27 cellular contexts compared by ENCODE assay signal in the genomic region with DNA sequence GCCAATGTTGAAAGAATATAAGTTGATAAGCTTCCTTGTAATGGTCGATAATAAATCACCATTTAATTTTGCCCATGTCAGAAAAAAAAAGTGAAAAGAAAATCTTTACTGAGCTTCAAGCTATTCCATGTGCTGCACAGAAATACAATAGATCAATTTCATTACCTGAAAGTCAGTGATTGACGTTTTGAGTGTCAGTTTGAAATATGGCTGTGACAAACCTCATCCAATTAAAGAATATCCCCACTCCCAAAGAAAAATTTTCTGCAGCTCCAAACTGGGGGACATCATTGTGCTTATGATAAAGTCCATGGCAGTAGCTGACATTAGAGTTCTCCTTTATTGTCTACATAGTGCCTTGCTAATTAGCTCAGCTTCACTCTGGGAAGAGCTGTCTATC.
"Had no signal": no experiment of that assay in that cellular context is flagged by ENCODE, and none has a peak within 500 bp of the region (broad histone marks: within the 10 kb centered on the region; RNA-seq: fewer than 3 reads in every experiment).

No MANE protein-coding gene starts in this region.

- H3K4me3 Mint-ChIP-seq: stimulated activated effector memory CD8-positive, alpha-beta T cell treated with anti-CD3 and anti-CD28 coated beads, Interleukin-12 subunit alpha, Interleukin-12 subunit beta, amount 100 ng/mL, for 72 hours; stimulated activated memory B cell treated with anti-CD40 and anti-IgM and Interleukin-4, amounts not matched to agents 10 μg/mL and 1 μg/mL and 100 μg/mL, for 72 hours; stimulated activated naive B cell treated with anti-CD40 and anti-IgM and Interleukin-4, amounts not matched to agents 10 μg/mL and 1 μg/mL and 100 μg/mL, for 72 hours; stimulated activated naive CD8-positive, alpha-beta T cell treated with anti-CD3 and anti-CD28 coated beads, Interleukin-15, amount 100 ng/mL, for 72 hours; stimulated activated naive CD8-positive, alpha-beta T cell treated with anti-CD3 and anti-CD28 coated beads, Interleukin-15, Interleukin-2, amounts not matched to agents 100 ng/mL and 50 ng/mL, for 24 hours; type B pancreatic cell had no signal

- H3K4me1 Mint-ChIP-seq: stimulated activated effector memory CD8-positive, alpha-beta T cell treated with anti-CD3 and anti-CD28 coated beads, Interleukin-12 subunit alpha, Interleukin-12 subunit beta, amount 100 ng/mL, for 72 hours; stimulated activated memory B cell treated with anti-CD40 and anti-IgM and Interleukin-4, amounts not matched to agents 10 μg/mL and 1 μg/mL and 100 μg/mL, for 72 hours; stimulated activated naive B cell treated with anti-CD40 and anti-IgM and Interleukin-4, amounts not matched to agents 10 μg/mL and 1 μg/mL and 100 μg/mL, for 72 hours; stimulated activated naive CD8-positive, alpha-beta T cell treated with anti-CD3 and anti-CD28 coated beads, Interleukin-15, amount 100 ng/mL, for 72 hours had no signal

- H3K27me3 Mint-ChIP-seq: stimulated activated memory B cell treated with anti-CD40 and anti-IgM and Interleukin-4, amounts not matched to agents 10 μg/mL and 1 μg/mL and 100 μg/mL, for 72 hours; stimulated activated naive B cell treated with anti-CD40 and anti-IgM and Interleukin-4, amounts not matched to agents 10 μg/mL and 1 μg/mL and 100 μg/mL, for 72 hours; stimulated activated naive CD8-positive, alpha-beta T cell treated with anti-CD3 and anti-CD28 coated beads, Interleukin-15, amount 100 ng/mL, for 72 hours; stimulated activated naive CD8-positive, alpha-beta T cell treated with anti-CD3 and anti-CD28 coated beads, Interleukin-15, Interleukin-2, amounts not matched to agents 100 ng/mL and 50 ng/mL, for 24 hours; type B pancreatic cell had no signal

- H3K36me3 Mint-ChIP-seq: stimulated activated effector memory CD8-positive, alpha-beta T cell treated with anti-CD3 and anti-CD28 coated beads, Interleukin-12 subunit alpha, Interleukin-12 subunit beta, amount 100 ng/mL, for 72 hours; stimulated activated memory B cell treated with anti-CD40 and anti-IgM and Interleukin-4, amounts not matched to agents 10 μg/mL and 1 μg/mL and 100 μg/mL, for 72 hours; stimulated activated naive B cell treated with anti-CD40 and anti-IgM and Interleukin-4, amounts not matched to agents 10 μg/mL and 1 μg/mL and 100 μg/mL, for 72 hours; type B pancreatic cell had no signal

- DNase-seq: stimulated activated CD4-positive, alpha-beta T cell treated with anti-CD3 and anti-CD28 coated beads, Interleukin-2, amount 100 ng/mL, for 48 hours; stimulated activated CD4-positive, alpha-beta T cell treated with anti-CD3 and anti-CD28 coated beads, Interleukin-4, amount 100 ng/mL, for 1 hour; stimulated activated CD4-positive, alpha-beta T cell treated with anti-CD3 and anti-CD28 coated beads, Interleukin-4, amount 100 ng/mL, for 24 hours; stimulated activated CD4-positive, alpha-beta T cell treated with anti-CD3 and anti-CD28 coated beads, Interleukin-4, amount 100 ng/mL, for 4 hours; stimulated activated CD8-positive, alpha-beta memory T cell treated with anti-CD3 and anti-CD28 coated beads, Interleukin-4, amount 100 ng/mL, for 48 hours; stimulated activated naive B cell treated with anti-CD40 and anti-IgM and Interleukin-4, amounts not matched to agents 10 μg/mL and 1 μg/mL and 100 μg/mL, for 72 hours; stimulated activated naive CD4-positive, alpha-beta T cell; stimulated activated naive CD4-positive, alpha-beta T cell treated with Interleukin-2 at 50 U/mL for 16 hours; stimulated activated naive CD8-positive, alpha-beta T cell treated with anti-CD3 and anti-CD28 coated beads, Interleukin-15, amount 100 ng/mL, for 72 hours; stimulated activated naive CD8-positive, alpha-beta T cell treated with anti-CD3 and anti-CD28 coated beads, Interleukin-15, Interleukin-2, amounts not matched to agents 100 U/mL and 50 U/mL, for 24 hours; stomach; substantia nigra; testis; thyroid gland; tibial artery; transverse colon; upper lobe of left lung; upper lobe of right lung; uterus had no signal

- H3K4me1 ChIP-seq: stomach, suprapubic skin, testis, thyroid gland, tibial artery, tibial nerve, transverse colon, upper lobe of left lung, upper lobe of right lung, uterus, vagina had no signal

- H3K9me3 ChIP-seq: suprapubic skin, testis, thoracic aorta, thyroid gland, transverse colon, upper lobe of right lung, uterus, vagina had no signal

- H3K27ac ChIP-seq: stomach, suprapubic skin, testis, thoracic aorta, thyroid gland, tibial artery, tibial nerve, transverse colon, upper lobe of left lung, upper lobe of right lung, uterus, vagina had no signal

- H3K4me3 ChIP-seq: stomach, suprapubic skin, testis, thoracic aorta, thyroid gland, tibial artery, tibial nerve, transverse colon, upper lobe of left lung, upper lobe of right lung, uterus, vagina had no signal

- H3K9me3 Mint-ChIP-seq: stimulated activated naive CD8-positive, alpha-beta T cell treated with anti-CD3 and anti-CD28 coated beads, Interleukin-15, Interleukin-2, amounts not matched to agents 100 ng/mL and 50 ng/mL, for 24 hours; type B pancreatic cell had no signal

- H3K36me3 ChIP-seq: stomach, suprapubic skin, thoracic aorta, thyroid gland, tibial artery, tibial nerve, transverse colon, upper lobe of left lung, upper lobe of right lung, uterus, vagina had no signal

- ATAC-seq: stimulated activated effector memory CD8-positive, alpha-beta T cell treated with anti-CD3 and anti-CD28 coated beads, Interleukin-12 subunit alpha, Interleukin-12 subunit beta, amount 100 ng/mL, for 72 hours; stimulated activated memory B cell treated with anti-CD40 and anti-IgM and Interleukin-4, amounts not matched to agents 10 μg/mL and 1 μg/mL and 100 μg/mL, for 72 hours; stimulated activated naive B cell treated with anti-CD40 and anti-IgM and Interleukin-4, amounts not matched to agents 10 μg/mL and 1 μg/mL and 100 μg/mL, for 72 hours; stimulated activated naive CD8-positive, alpha-beta T cell treated with anti-CD3 and anti-CD28 coated beads, Interleukin-15, amount 100 ng/mL, for 72 hours; stimulated activated naive CD8-positive, alpha-beta T cell treated with anti-CD3 and anti-CD28 coated beads, Interleukin-15, Interleukin-2, amounts not matched to agents 100 U/mL and 50 U/mL, for 24 hours; upper lobe of right lung had no signal

- H3K27me3 ChIP-seq: stomach, suprapubic skin, testis, thyroid gland, tibial artery, tibial nerve, transverse colon, upper lobe of left lung, upper lobe of right lung, uterus, vagina had no signal

- H3K27ac Mint-ChIP-seq: stimulated activated effector memory CD8-positive, alpha-beta T cell treated with anti-CD3 and anti-CD28 coated beads, Interleukin-12 subunit alpha, Interleukin-12 subunit beta, amount 100 ng/mL, for 72 hours; stimulated activated memory B cell treated with anti-CD40 and anti-IgM and Interleukin-4, amounts not matched to agents 10 μg/mL and 1 μg/mL and 100 μg/mL, for 72 hours; stimulated activated naive B cell treated with anti-CD40 and anti-IgM and Interleukin-4, amounts not matched to agents 10 μg/mL and 1 μg/mL and 100 μg/mL, for 72 hours; stimulated activated naive CD8-positive, alpha-beta T cell treated with anti-CD3 and anti-CD28 coated beads, Interleukin-15, amount 100 ng/mL, for 72 hours; stimulated activated naive CD8-positive, alpha-beta T cell treated with anti-CD3 and anti-CD28 coated beads, Interleukin-15, Interleukin-2, amounts not matched to agents 100 ng/mL and 50 ng/mL, for 24 hours; type B pancreatic cell had no signal
